In genomic region chr16:85812031-85812807, GRCh38 we compare ENCODE assay signal across 1 cellular context.
TF ChIP-seq lines count a peak whose summit lies in the region.

No MANE protein-coding gene starts in this region.

TF ChIP-seq in HepG2, 621 proteins besides CTCF, POLR2A, EP300 and RAD21:
- no peak for TF ChIP-seq ZFP36 (IDR thresholded peaks at IDR 0.05; ENCODE audit: borderline replicate concordance, low read depth, low read length, partially characterized antibody)
- no peak for TF ChIP-seq GRHL1 (CRISPR knock-in tag; conservative IDR thresholded peaks at IDR 0.05)
- no peak for TF ChIP-seq RORA (CRISPR knock-in tag; IDR thresholded peaks at IDR 0.05)
- no peak for TF ChIP-seq GPBP1L1 (CRISPR knock-in tag; IDR thresholded peaks at IDR 0.05)
- TF ChIP-seq MLX (CRISPR knock-in tag; IDR thresholded peaks at IDR 0.05): no peak
- 0 out of 2 replicates have a peak, but pooled peaks have one; percentile 5 for TF ChIP-seq UBTF (CRISPR knock-in tag; IDR thresholded peaks at IDR 0.05)
- no peak for TF ChIP-seq ZFP91 (CRISPR knock-in tag; IDR thresholded peaks at IDR 0.05; ENCODE audit: borderline replicate concordance)
- 0 out of 2 replicates have a peak, but pooled peaks have one; percentile 10 for TF ChIP-seq ZNF687 (CRISPR knock-in tag; IDR thresholded peaks at IDR 0.05)
- TF ChIP-seq MXI1 (IDR thresholded peaks at IDR 0.05; ENCODE audit: borderline replicate concordance, low read depth, low read length): no peak
- TF ChIP-seq TRAFD1 (CRISPR knock-in tag; IDR thresholded peaks at IDR 0.05; ENCODE audit: borderline replicate concordance): no peak
- TF ChIP-seq NR0B2 (CRISPR knock-in tag; IDR thresholded peaks at IDR 0.05): no peak
